Comparison of ENCODE assay signal across 12 cellular contexts in the genomic region with DNA sequence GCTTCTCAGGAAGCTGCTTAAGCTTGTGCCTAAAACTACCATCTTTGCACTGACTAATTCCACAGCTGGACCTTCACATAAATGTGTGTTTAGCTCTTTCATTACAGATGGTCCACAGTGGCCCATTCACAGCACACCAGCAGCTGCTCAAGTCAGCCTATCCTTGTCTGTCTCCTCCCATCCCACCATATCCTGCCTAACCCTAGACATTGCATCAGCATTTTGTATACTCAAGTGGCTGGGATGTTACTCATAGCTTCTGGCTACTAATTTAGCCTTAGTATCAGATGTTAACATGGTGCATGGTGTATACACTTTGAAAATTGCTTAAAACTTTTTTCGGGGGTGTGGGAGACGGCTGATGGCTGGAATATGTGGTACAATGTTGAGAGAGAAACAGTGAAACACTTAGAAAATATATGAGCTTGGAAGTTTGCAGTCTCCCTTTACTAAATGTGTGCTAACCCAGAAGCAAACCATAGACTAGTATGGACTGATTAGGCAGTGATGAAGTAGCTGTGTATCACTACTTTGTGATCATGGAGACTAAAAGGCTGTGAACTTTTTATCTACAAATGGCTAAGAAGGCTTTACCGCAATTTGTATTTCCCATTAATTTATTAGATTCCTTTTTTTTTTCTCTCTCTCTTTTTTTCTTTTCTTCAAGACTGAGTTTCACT.
DNase-seq lines count a peak whose midpoint lies in the region; ATAC-seq and TF ChIP-seq lines count a peak whose summit lies in the region.
"Had no signal": no experiment of that assay in that cellular context is flagged by ENCODE, and none has a peak within 500 bp of the region (broad histone marks: within the 10 kb centered on the region; RNA-seq: fewer than 3 reads in every experiment).

No MANE protein-coding gene starts in this region.

- no peak for DNase-seq in activated naive CD8-positive, alpha-beta T cell treated with anti-CD3 and anti-CD28 coated beads, Interleukin-2, amount 50 U/mL, for 24 hours
- no peak for DNase-seq in activated naive CD8-positive, alpha-beta T cell treated with anti-CD3 and anti-CD28 coated beads for 36 hours
- DNase-seq in Panc1 (ENCODE audit: low read depth, low spot score) = peak; percentile 8
- peak; percentile 94 to 96 for DNase-seq in fibroblast of lung (ENCODE audit: low read depth in 2 of 2)
- peak; percentile 12 for DNase-seq in smooth muscle cell of the brain vasculature (ENCODE audit: low read depth, low spot score)
- DNase-seq in NCI-H128 (lab: John Stamatoyannopoulos, UW; ENCODE audit: unreplicated experiment) = no peak
- no peak for DNase-seq in mesothelial cell of epicardium (ENCODE audit: low spot score in 2 of 2, unreplicated experiment in 2 of 2)
- DNase-seq in coronary artery (ENCODE audit: low spot score) = no peak
- DNase-seq: Kasumi-1 had no signal

- no peaks in the 10 kb centered on the region for H4K20me1 ChIP-seq in fibroblast of lung (ENCODE audit: control insufficient read depth, extremely low read depth, insufficient read depth, low read length)

- TF ChIP-seq CTCF in Panc1 (IDR thresholded peaks at IDR 0.05) (no peak), fibroblast of lung (conservative IDR thresholded peaks at IDR 0.05 in 1 of 2, IDR thresholded peaks at IDR 0.05 in 1 of 2; ENCODE audit: low read depth in 1 of 2, low read length in 2 of 2) (no peak), mesothelial cell of epicardium (IDR thresholded peaks at IDR 0.05; ENCODE audit: unreplicated experiment) (no peak), coronary artery (IDR thresholded peaks at IDR 0.05) (no peak)

- in situ Hi-C loops in Panc1 (cut with HindIII; ENCODE audit: low pct_unique_long_range_greater_than_20kb, low sequenced_read_pairs) = no loop called here

- H3K79me2 ChIP-seq in fibroblast of lung (ENCODE audit: control insufficient read depth, insufficient read depth, low read length) = no peaks in the 10 kb centered on the region

- H3K4me3 ChIP-seq in Panc1 (ENCODE audit: low read depth in 2 of 2, low read length in 2 of 2) = no peak overlapping the region
- no peak overlapping the region for H3K4me3 ChIP-seq in fibroblast of lung (replicated peaks in 1 of 4; ENCODE audit: control extremely low read depth in 1 of 4, insufficient read depth in 1 of 4, low read depth in 3 of 4, low read length in 4 of 4)
- no peak overlapping the region for H3K4me3 ChIP-seq in coronary artery
- H3K4me3 ChIP-seq: lung, thoracic aorta had no signal

- CTCF ChIA-PET in Panc1 (lab: Charles Lee) = no interaction called here

- no peaks in the 10 kb centered on the region for H3K27me3 Mint-ChIP-seq in activated naive CD8-positive, alpha-beta T cell treated with anti-CD3 and anti-CD28 coated beads, Interleukin-2, amount 50 U/mL, for 24 hours
- no peaks in the 10 kb centered on the region for H3K27me3 Mint-ChIP-seq in activated naive CD8-positive, alpha-beta T cell treated with anti-CD3 and anti-CD28 coated beads for 36 hours
- no peaks in the 10 kb centered on the region for H3K27me3 Mint-ChIP-seq in mesothelial cell of epicardium (ENCODE audit: low read depth)

- H3K27me3 ChIP-seq in Panc1 (ENCODE audit: control insufficient read depth, insufficient read depth, low read length) (no peaks in the 10 kb centered on the region), fibroblast of lung (ENCODE audit: control insufficient read depth, insufficient read depth, low read length) (no peaks in the 10 kb centered on the region)

- peaks cover 21% of the 10 kb centered on the region for H3K36me3 Mint-ChIP-seq in activated naive CD8-positive, alpha-beta T cell treated with anti-CD3 and anti-CD28 coated beads, Interleukin-2, amount 50 U/mL, for 24 hours (ENCODE audit: low read depth)
- H3K36me3 Mint-ChIP-seq in activated naive CD8-positive, alpha-beta T cell treated with anti-CD3 and anti-CD28 coated beads for 36 hours = peaks cover 13% of the 10 kb centered on the region
- peaks cover 35% of the 10 kb centered on the region for H3K36me3 Mint-ChIP-seq in mesothelial cell of epicardium

- H3K9me3 Mint-ChIP-seq in activated naive CD8-positive, alpha-beta T cell treated with anti-CD3 and anti-CD28 coated beads, Interleukin-2, amount 50 U/mL, for 24 hours = no peaks in the 10 kb centered on the region
- H3K9me3 Mint-ChIP-seq in activated naive CD8-positive, alpha-beta T cell treated with anti-CD3 and anti-CD28 coated beads for 36 hours = no peaks in the 10 kb centered on the region
- H3K9me3 Mint-ChIP-seq in mesothelial cell of epicardium = no peaks in the 10 kb centered on the region

- no peak overlapping the region for H3K27ac ChIP-seq in Panc1 (ENCODE audit: low read length)
- H3K27ac ChIP-seq in fibroblast of lung (ENCODE audit: insufficient read depth, low read length) = peak overlapping the region; percentile 29
- H3K27ac ChIP-seq in coronary artery = no peak overlapping the region
- H3K27ac ChIP-seq: thoracic aorta had no signal

- no peak overlapping the region for H3K9ac ChIP-seq in fibroblast of lung (ENCODE audit: insufficient read depth, low read length)

- no peaks in the 10 kb centered on the region for H3K4me1 ChIP-seq in Panc1 (ENCODE audit: control insufficient read depth, insufficient read depth, low read length)
- peaks cover 2% of the 10 kb centered on the region for H3K4me1 ChIP-seq in fibroblast of lung (ENCODE audit: control insufficient read depth, extremely low read depth, insufficient read depth, low read length)

- intact Hi-C loops in Panc1 (cut with micrococcal nuclease; ENCODE audit: unreplicated experiment) = no loop called here

- H2AFZ ChIP-seq in fibroblast of lung (ENCODE audit: low read length) = peak overlapping the region; percentile 48

- ATAC-seq in activated naive CD8-positive, alpha-beta T cell treated with anti-CD3 and anti-CD28 coated beads, Interleukin-2, amount 50 U/mL, for 24 hours = no peak
- no peak for ATAC-seq in Panc1
- ATAC-seq: Right ventricle myocardium inferior had no signal

- 0 out of 2 replicates have a peak, but pooled peaks cover 3% of the 10 kb centered on the region for H3K36me3 ChIP-seq in Panc1 (ENCODE audit: control insufficient read depth, insufficient read depth, low read length)
- no peaks in the 10 kb centered on the region for H3K36me3 ChIP-seq in fibroblast of lung (ENCODE audit: control insufficient read depth, insufficient read depth, low read length)

- H3K27ac Mint-ChIP-seq in activated naive CD8-positive, alpha-beta T cell treated with anti-CD3 and anti-CD28 coated beads, Interleukin-2, amount 50 U/mL, for 24 hours = peak overlapping the region; percentile 22
- no peak overlapping the region for H3K27ac Mint-ChIP-seq in activated naive CD8-positive, alpha-beta T cell treated with anti-CD3 and anti-CD28 coated beads for 36 hours
- H3K27ac Mint-ChIP-seq in mesothelial cell of epicardium = no peak overlapping the region

- no TSS peak for BruUV-seq in Panc1 (replicated peaks; lab: Mats Ljungman, UMichigan)

- H3K4me3 Mint-ChIP-seq in activated naive CD8-positive, alpha-beta T cell treated with anti-CD3 and anti-CD28 coated beads, Interleukin-2, amount 50 U/mL, for 24 hours = no peak overlapping the region
- H3K4me3 Mint-ChIP-seq in activated naive CD8-positive, alpha-beta T cell treated with anti-CD3 and anti-CD28 coated beads for 36 hours = no peak overlapping the region
- no peak overlapping the region for H3K4me3 Mint-ChIP-seq in mesothelial cell of epicardium

- no peaks in the 10 kb centered on the region for H3K4me1 Mint-ChIP-seq in activated naive CD8-positive, alpha-beta T cell treated with anti-CD3 and anti-CD28 coated beads, Interleukin-2, amount 50 U/mL, for 24 hours
- H3K4me1 Mint-ChIP-seq in activated naive CD8-positive, alpha-beta T cell treated with anti-CD3 and anti-CD28 coated beads for 36 hours = no peaks in the 10 kb centered on the region
- H3K4me1 Mint-ChIP-seq in mesothelial cell of epicardium = no peaks in the 10 kb centered on the region

- POLR2A ChIA-PET in Panc1 (lab: Charles Lee) = no interaction called here

- H3K9me3 ChIP-seq in Panc1 (ENCODE audit: control insufficient read depth, insufficient read depth, low read depth, low read length) (no peaks in the 10 kb centered on the region), fibroblast of lung (ENCODE audit: control insufficient read depth, insufficient read depth, low read depth, low read length) (no peaks in the 10 kb centered on the region)
- H3K9me3 ChIP-seq: thoracic aorta had no signal

- H3K4me2 ChIP-seq in fibroblast of lung (ENCODE audit: extremely low read depth, insufficient read depth, low read length) = peak overlapping the region; percentile 11

Comparison
In these comparisons a context has a peak if more than half of its experiments do, and no peak if none do; other contexts are left out.
1. DNase-seq: peak in Panc1 (single experiment), fibroblast of lung (2 of 2) and smooth muscle cell of the brain vasculature (single experiment); none in activated naive CD8-positive, alpha-beta T cell treated with anti-CD3 and anti-CD28 coated beads, Interleukin-2, amount 50 U/mL, for 24 hours (single experiment), activated naive CD8-positive, alpha-beta T cell treated with anti-CD3 and anti-CD28 coated beads for 36 hours (single experiment), NCI-H128 (single experiment), mesothelial cell of epicardium (0 of 2) and coronary artery (single experiment).